9 cellular contexts compared by ENCODE assay signal in genomic region chr10:123136806-123137642, GRCh38. TPM values are rescaled to one million over a fixed set of nuclear protein-coding genes. Genes with fewer than 3 reads are reported as not detected.
DNase-seq lines count a peak whose midpoint lies in the region; ATAC-seq lines count a peak whose summit lies in the region.
"Had no signal": no experiment of that assay in that cellular context is flagged by ENCODE, and none has a peak within 500 bp of the region (broad histone marks: within the 10 kb centered on the region; RNA-seq: fewer than 3 reads in every experiment).

No MANE protein-coding gene starts in this region.

- no peak overlapping the region for H2BK12ac ChIP-seq in mesenchymal stem cell (ENCODE audit: low read length in 2 of 2)

- peaks cover 6% of the 10 kb centered on the region for H3K9me3 ChIP-seq in mesenchymal stem cell (ENCODE audit: control insufficient read depth, low read length)

- peak overlapping the region; percentile 24 for H3K4me3 Mint-ChIP-seq in activated T-helper 2 cell treated with anti-CD3 and anti-CD28 coated beads, Interferon-gamma antibody, Interleukin-2, Interleukin-4, amounts not matched to agents 10 μg/mL and 5 μg/mL and 100 μg/mL, durations not matched to agents 14 hours and 24 hours and 36 hours (ENCODE audit: low read depth)

- H3K4me2 ChIP-seq in mesenchymal stem cell (ENCODE audit: low read length, poor library complexity, severe bottlenecking): peak overlapping the region; percentile 57

- H2BK120ac ChIP-seq in mesenchymal stem cell (ENCODE audit: low read depth, low read length): no peak overlapping the region

- no peak overlapping the region for H2BK15ac ChIP-seq in mesenchymal stem cell (ENCODE audit: low read depth, poor library complexity, severe bottlenecking)

- no peak overlapping the region for H2AFZ ChIP-seq in mesenchymal stem cell (ENCODE audit: low read depth, low read length)

- H3K14ac ChIP-seq in mesenchymal stem cell (ENCODE audit: low read length in 2 of 2): no peak overlapping the region

- H2AK5ac ChIP-seq in mesenchymal stem cell (ENCODE audit: low read length, severe bottlenecking): no peak overlapping the region

- no peak overlapping the region for H4K8ac ChIP-seq in mesenchymal stem cell (ENCODE audit: low read length)

- peak; percentile 38 for DNase-seq in AG08396 (ENCODE audit: low spot score)
- DNase-seq in activated T-helper 2 cell treated with anti-CD3 and anti-CD28 coated beads, Interferon-gamma antibody, Interleukin-2, Interleukin-4, amounts not matched to agents 10 μg/mL and 5 μg/mL and 100 μg/mL, durations not matched to agents 14 hours and 24 hours and 36 hours (ENCODE audit: low spot score): peak; percentile 20
- peak; percentile 33 for DNase-seq in mesenchymal stem cell
- DNase-seq in mucosa of gallbladder (ENCODE audit: low spot score): no peak
- DNase-seq in NCI-H1417 treated with DMSO at 0.1 percent for 48 hours (lab: John Stamatoyannopoulos, UW): no peak
- DNase-seq: NCI-H1436 treated with DMSO at 0.1 percent for 48 hours had no signal

- no peak overlapping the region for H3K18ac ChIP-seq in mesenchymal stem cell (ENCODE audit: low read depth in 1 of 2, low read length in 2 of 2)

- peak overlapping the region in 1 of 2 experiments; percentile 33 for H3K4me3 ChIP-seq in mesenchymal stem cell (ENCODE audit: insufficient read depth in 1 of 2, low read depth in 1 of 2, low read length in 2 of 2)

- no peak overlapping the region for H3K9ac ChIP-seq in mesenchymal stem cell (ENCODE audit: low read length)

- no peaks in the 10 kb centered on the region for H3K9me3 Mint-ChIP-seq in activated T-helper 2 cell treated with anti-CD3 and anti-CD28 coated beads, Interferon-gamma antibody, Interleukin-2, Interleukin-4, amounts not matched to agents 10 μg/mL and 5 μg/mL and 100 μg/mL, durations not matched to agents 14 hours and 24 hours and 36 hours

- H3K23ac ChIP-seq in mesenchymal stem cell (ENCODE audit: low read length in 2 of 2): no peak overlapping the region

- ATAC-seq in GM18868 (IDR thresholded peaks at IDR 0.05; ENCODE audit: unreplicated experiment) (peak; percentile 22), HG03045 (IDR thresholded peaks at IDR 0.05; ENCODE audit: unreplicated experiment) (no peak), GM21381 (IDR thresholded peaks at IDR 0.05; ENCODE audit: unreplicated experiment) (no peak)

- peaks cover 19% of the 10 kb centered on the region for H3K4me1 Mint-ChIP-seq in activated T-helper 2 cell treated with anti-CD3 and anti-CD28 coated beads, Interferon-gamma antibody, Interleukin-2, Interleukin-4, amounts not matched to agents 10 μg/mL and 5 μg/mL and 100 μg/mL, durations not matched to agents 14 hours and 24 hours and 36 hours (ENCODE audit: low read depth)

- peaks cover 0 to 3% of the 10 kb centered on the region in 2 experiments for H3K36me3 ChIP-seq in mesenchymal stem cell (ENCODE audit: control insufficient read depth in 1 of 2, insufficient read depth in 2 of 2, low read depth in 1 of 2, low read length in 2 of 2)

- H3K27ac ChIP-seq in mesenchymal stem cell (ENCODE audit: low read length, poor library complexity, severe bottlenecking): no peak overlapping the region

- no peak overlapping the region for H4K91ac ChIP-seq in mesenchymal stem cell (ENCODE audit: low read length)

- under 1% methylated on average over 67 of the region's 83 CpGs for WGBS in mesenchymal stem cell

- H2BK5ac ChIP-seq in mesenchymal stem cell (ENCODE audit: low read depth, low read length, poor library complexity, severe bottlenecking): no peak overlapping the region

- intact Hi-C loops in activated T-helper 2 cell treated with anti-CD3 and anti-CD28 coated beads, Interferon-gamma antibody, Interleukin-2, Interleukin-4, amounts not matched to agents 10 μg/mL and 5 μg/mL and 100 μg/mL, durations not matched to agents 14 hours and 24 hours and 36 hours (cut with micrococcal nuclease): loop anchor here (1.0 to 5.0 kb wide), 2 partner anchors 8 to 245 kb away; no protein-coding TSS in a partner anchor

- H3K4me1 ChIP-seq in mesenchymal stem cell (ENCODE audit: control insufficient read depth, insufficient read depth, low read depth, low read length): peaks cover 45% of the 10 kb centered on the region

- peak overlapping the region; percentile 67 for H3K27ac Mint-ChIP-seq in activated T-helper 2 cell treated with anti-CD3 and anti-CD28 coated beads, Interferon-gamma antibody, Interleukin-2, Interleukin-4, amounts not matched to agents 10 μg/mL and 5 μg/mL and 100 μg/mL, durations not matched to agents 14 hours and 24 hours and 36 hours

- peaks cover 94 to 97% of the 10 kb centered on the region in 2 experiments for H3K27me3 ChIP-seq in mesenchymal stem cell (ENCODE audit: control insufficient read depth in 1 of 2, insufficient read depth in 1 of 2, low read length in 2 of 2)

- peaks cover 72% of the 10 kb centered on the region for H3K27me3 Mint-ChIP-seq in activated T-helper 2 cell treated with anti-CD3 and anti-CD28 coated beads, Interferon-gamma antibody, Interleukin-2, Interleukin-4, amounts not matched to agents 10 μg/mL and 5 μg/mL and 100 μg/mL, durations not matched to agents 14 hours and 24 hours and 36 hours (ENCODE audit: low read depth)

- no peaks in the 10 kb centered on the region for H3K36me3 Mint-ChIP-seq in activated T-helper 2 cell treated with anti-CD3 and anti-CD28 coated beads, Interferon-gamma antibody, Interleukin-2, Interleukin-4, amounts not matched to agents 10 μg/mL and 5 μg/mL and 100 μg/mL, durations not matched to agents 14 hours and 24 hours and 36 hours (ENCODE audit: low read depth)

- no peaks in the 10 kb centered on the region for H3K79me1 ChIP-seq in mesenchymal stem cell (replicated peaks; ENCODE audit: low read length, poor library complexity, severe bottlenecking)

- no peak overlapping the region for H3K4ac ChIP-seq in mesenchymal stem cell (ENCODE audit: low read depth in 1 of 2, low read length in 2 of 2)

RNA-seq across cellular contexts. Expression of gene HMX3, which starts 1.3 kb away (rescaled TPM):
- not detected in 2 replicates for total RNA-seq in activated T-helper 2 cell treated with anti-CD3 and anti-CD28 coated beads, Interferon-gamma antibody, Interleukin-2, Interleukin-4, amounts not matched to agents 10 μg/mL and 5 μg/mL and 100 μg/mL, durations not matched to agents 14 hours and 24 hours and 36 hours
- polyA plus RNA-seq in mesenchymal stem cell (2013, experiment 1 of 2): not detected
- not detected for polyA plus RNA-seq in mesenchymal stem cell (2013, experiment 2 of 2)
- total RNA-seq in mucosa of gallbladder: 1.6 TPM

RNA-seq across cellular contexts. Expression of gene HMX2, which starts 10.9 kb away (rescaled TPM):
- total RNA-seq in activated T-helper 2 cell treated with anti-CD3 and anti-CD28 coated beads, Interferon-gamma antibody, Interleukin-2, Interleukin-4, amounts not matched to agents 10 μg/mL and 5 μg/mL and 100 μg/mL, durations not matched to agents 14 hours and 24 hours and 36 hours: not detected in 2 replicates
- polyA plus RNA-seq in mesenchymal stem cell (2013, experiment 1 of 2): not detected
- not detected for polyA plus RNA-seq in mesenchymal stem cell (2013, experiment 2 of 2)
- 0.69 TPM for total RNA-seq in mucosa of gallbladder

RNA-seq across cellular contexts. Expression of gene BUB3, which starts 17.2 kb away (rescaled TPM):
- total RNA-seq in activated T-helper 2 cell treated with anti-CD3 and anti-CD28 coated beads, Interferon-gamma antibody, Interleukin-2, Interleukin-4, amounts not matched to agents 10 μg/mL and 5 μg/mL and 100 μg/mL, durations not matched to agents 14 hours and 24 hours and 36 hours: 194 and 210 TPM in 2 replicates
- 52.0 TPM for polyA plus RNA-seq in mesenchymal stem cell (2013, experiment 1 of 2)
- 54.7 TPM for polyA plus RNA-seq in mesenchymal stem cell (2013, experiment 2 of 2)
- total RNA-seq in mucosa of gallbladder: 64.3 TPM

Comparison
In these comparisons a context has a peak if more than half of its experiments do, and no peak if none do; other contexts are left out.
1. DNase-seq: peak in AG08396 (single experiment), activated T-helper 2 cell treated with anti-CD3 and anti-CD28 coated beads, Interferon-gamma antibody, Interleukin-2, Interleukin-4, amounts not matched to agents 10 μg/mL and 5 μg/mL and 100 μg/mL, durations not matched to agents 14 hours and 24 hours and 36 hours (single experiment) and mesenchymal stem cell (single experiment); none in mucosa of gallbladder (single experiment) and NCI-H1417 treated with DMSO at 0.1 percent for 48 hours (single experiment).